11 cellular contexts compared by ENCODE assay signal in the genomic region with DNA sequence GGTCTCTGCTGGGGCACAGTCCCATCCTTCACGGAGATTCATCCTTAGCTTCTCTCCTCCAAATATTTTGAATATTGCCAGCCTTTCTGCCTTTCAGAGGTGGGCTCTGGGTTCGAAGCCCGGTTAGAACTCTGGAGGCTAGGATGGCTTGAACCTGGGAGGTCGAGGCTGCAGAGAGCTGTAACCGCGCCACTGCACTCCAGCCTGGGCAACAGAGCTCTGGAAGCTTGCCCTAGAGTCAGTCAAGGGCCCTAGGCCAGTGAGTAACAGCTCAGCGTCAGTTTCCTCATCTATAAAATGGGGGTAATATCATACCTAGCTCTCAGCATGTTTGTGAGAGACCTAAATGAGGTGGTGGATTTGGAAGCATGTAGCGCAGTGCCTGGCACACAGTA. TPM values are rescaled to one million over a fixed set of nuclear protein-coding genes. Genes with fewer than 3 reads are reported as not detected.
DNase-seq lines count a peak whose midpoint lies in the region; ATAC-seq and TF ChIP-seq lines count a peak whose summit lies in the region.
"Had no signal": no experiment of that assay in that cellular context is flagged by ENCODE, and none has a peak within 500 bp of the region (broad histone marks: within the 10 kb centered on the region; RNA-seq: fewer than 3 reads in every experiment).

No MANE protein-coding gene starts in this region.

- H3K27ac Mint-ChIP-seq in activated T-cell treated with anti-CD3 and anti-CD28 coated beads, Interleukin-2, amount 50 U/mL, for 24 hours, result peak overlapping the region; percentile 99
- H3K27ac Mint-ChIP-seq in activated CD4-positive, alpha-beta memory T cell treated with anti-CD3 and anti-CD28 coated beads, Interleukin-2, amount 10 ng/mL, durations not matched to agents 7 days and 5 days, result peak overlapping the region; percentile 99

- no peak overlapping the region for H3K4me3 ChIP-seq in right lobe of liver
- peak overlapping the region in 4 of 5 donors; percentile 32 to 63 (median 34) for H3K4me3 ChIP-seq in subcutaneous abdominal adipose tissue (ENCODE audit: low read depth in 1 of 5, low read length in 5 of 5)
- H3K4me3 ChIP-seq in tibial artery, result no peak overlapping the region

- ATAC-seq in right lobe of liver (no peak), foreskin keratinocyte (no peak)

- H3K9ac ChIP-seq in subcutaneous abdominal adipose tissue (ENCODE audit: low read length in 5 of 5), result peak overlapping the region in 3 of 5 donors; percentile 17 to 43 (median 39)

- H3K4me1 ChIP-seq in right lobe of liver (no peaks in the 10 kb centered on the region), subcutaneous abdominal adipose tissue (ENCODE audit: control insufficient read depth in 5 of 5, insufficient read depth in 5 of 5, low read length in 5 of 5) (peaks cover 4 to 86% (median 45%) of the 10 kb centered on the region in 5 donors), foreskin keratinocyte (peaks cover 7% of the 10 kb centered on the region), tibial artery (no peaks in the 10 kb centered on the region)

- TF ChIP-seq CTCF in right lobe of liver (IDR thresholded peaks at IDR 0.05), result no peak
- no peak for TF ChIP-seq CTCF in foreskin keratinocyte (conservative IDR thresholded peaks at IDR 0.05)
- no peak for TF ChIP-seq CTCF in tibial artery (IDR thresholded peaks at IDR 0.05)

- peaks cover 77% of the 10 kb centered on the region for H3K4me1 Mint-ChIP-seq in activated T-cell treated with anti-CD3 and anti-CD28 coated beads, Interleukin-2, amount 50 U/mL, for 24 hours (ENCODE audit: low read depth)
- peaks cover 82% of the 10 kb centered on the region for H3K4me1 Mint-ChIP-seq in activated CD4-positive, alpha-beta memory T cell treated with anti-CD3 and anti-CD28 coated beads, Interleukin-2, amount 10 ng/mL, durations not matched to agents 7 days and 5 days

- POLR2A ChIA-PET in activated CD4-positive, alpha-beta memory T cell treated with anti-CD3 and anti-CD28 coated beads, Interleukin-2, amount 10 ng/mL, durations not matched to agents 7 days and 5 days (lab: Charles Lee), result interaction anchor here (0.8 to 13.2 kb wide), 7 partner anchors 6 to 154 kb away, joined by 3 to 1188 read pairs (median 3); partner anchors contain the start of genes C12orf57, EMG1, PHB2 and PTPN6

- CTCF ChIA-PET in activated CD4-positive, alpha-beta memory T cell treated with anti-CD3 and anti-CD28 coated beads, Interleukin-2, amount 10 ng/mL, durations not matched to agents 7 days and 5 days (lab: Charles Lee), result interaction anchor here (0.6 to 1.3 kb wide), 4 partner anchors 10 to 82 kb away, joined by 3 to 8 read pairs (median 5); no protein-coding TSS in a partner anchor

- H3K9me3 Mint-ChIP-seq in activated T-cell treated with anti-CD3 and anti-CD28 coated beads, Interleukin-2, amount 50 U/mL, for 24 hours, result no peaks in the 10 kb centered on the region
- no peaks in the 10 kb centered on the region for H3K9me3 Mint-ChIP-seq in activated CD4-positive, alpha-beta memory T cell treated with anti-CD3 and anti-CD28 coated beads, Interleukin-2, amount 10 ng/mL, durations not matched to agents 7 days and 5 days

- 84% methylated on average over 8 of the region's 8 CpGs for WGBS in right lobe of liver (ENCODE audit: insufficient coverage, low coverage, low lambda C conversion rate, missing lambda C conversion rate)

- H3K27ac ChIP-seq in right lobe of liver (peak overlapping the region in 2 of 3 donors; percentile 12 to 77), subcutaneous abdominal adipose tissue (ENCODE audit: low read depth, low read length) (no peak overlapping the region), foreskin keratinocyte (no peak overlapping the region), tibial artery (no peak overlapping the region)

- no peaks in the 10 kb centered on the region for H3K36me3 ChIP-seq in right lobe of liver
- peaks cover 0 to 7% (median 0%) of the 10 kb centered on the region in 5 donors for H3K36me3 ChIP-seq in subcutaneous abdominal adipose tissue (ENCODE audit: control insufficient read depth in 5 of 5, insufficient read depth in 5 of 5, low read length in 5 of 5)
- peaks cover 0 to 25% (median 0%) of the 10 kb centered on the region in 3 donors for H3K36me3 ChIP-seq in tibial artery

- intact Hi-C loops in right lobe of liver (cut with DNase I), result loop anchor here in 1 of 2 donors (10.0 kb wide), 1 partner anchor 140 kb away; the partner anchor contains the start of gene C1R
- intact Hi-C loops in tibial artery (cut with DNase I; ENCODE audit: low total_unique reads), result no loop called here

- H3K27me3 Mint-ChIP-seq in activated T-cell treated with anti-CD3 and anti-CD28 coated beads, Interleukin-2, amount 50 U/mL, for 24 hours, result no peaks in the 10 kb centered on the region
- no peaks in the 10 kb centered on the region for H3K27me3 Mint-ChIP-seq in activated CD4-positive, alpha-beta memory T cell treated with anti-CD3 and anti-CD28 coated beads, Interleukin-2, amount 10 ng/mL, durations not matched to agents 7 days and 5 days

- no peak for TF ChIP-seq POLR2A in right lobe of liver (IDR thresholded peaks at IDR 0.05)

- no peak for DNase-seq in activated T-cell treated with anti-CD3 and anti-CD28 coated beads, Interleukin-2, amount 50 U/mL, for 24 hours
- DNase-seq in activated T-cell treated with anti-CD3 and anti-CD28 coated beads for 4 hours, result no peak
- DNase-seq in activated CD4-positive, alpha-beta memory T cell treated with anti-CD3 and anti-CD28 coated beads, Interleukin-2, amount 10 ng/mL, durations not matched to agents 7 days and 5 days, result no peak
- no peak for DNase-seq in right lobe of liver
- no peak for DNase-seq in foreskin keratinocyte
- no peak for DNase-seq in HuH-7.5 (ENCODE audit: low spot score)
- no peak for DNase-seq in tibial artery
- DNase-seq: ACHN had no signal

- peak overlapping the region; percentile 99 for H3K4me3 Mint-ChIP-seq in activated T-cell treated with anti-CD3 and anti-CD28 coated beads, Interleukin-2, amount 50 U/mL, for 24 hours
- peak overlapping the region; percentile 94 for H3K4me3 Mint-ChIP-seq in activated CD4-positive, alpha-beta memory T cell treated with anti-CD3 and anti-CD28 coated beads, Interleukin-2, amount 10 ng/mL, durations not matched to agents 7 days and 5 days

- no peaks in the 10 kb centered on the region for H3K27me3 ChIP-seq in right lobe of liver
- H3K27me3 ChIP-seq in subcutaneous abdominal adipose tissue (ENCODE audit: control insufficient read depth in 5 of 5, insufficient read depth in 4 of 5, low read length in 5 of 5), result peaks cover 0 to 4% (median 0%) of the 10 kb centered on the region in 5 donors
- no peaks in the 10 kb centered on the region for H3K27me3 ChIP-seq in foreskin keratinocyte
- H3K27me3 ChIP-seq in tibial artery, result no peaks in the 10 kb centered on the region

- H3K9me3 ChIP-seq in right lobe of liver (no peaks in the 10 kb centered on the region), subcutaneous abdominal adipose tissue (ENCODE audit: control insufficient read depth in 5 of 5, low read length in 5 of 5) (no peaks in the 10 kb centered on the region), tibial artery (no peaks in the 10 kb centered on the region)

- peaks cover 84% of the 10 kb centered on the region for H3K36me3 Mint-ChIP-seq in activated T-cell treated with anti-CD3 and anti-CD28 coated beads, Interleukin-2, amount 50 U/mL, for 24 hours (ENCODE audit: low read depth)
- H3K36me3 Mint-ChIP-seq in activated CD4-positive, alpha-beta memory T cell treated with anti-CD3 and anti-CD28 coated beads, Interleukin-2, amount 10 ng/mL, durations not matched to agents 7 days and 5 days (ENCODE audit: low read depth), result peaks cover 78% of the 10 kb centered on the region

RNA-seq across cellular contexts. Expression of gene PTPN6, which starts 3.2 kb away (rescaled TPM):
- total RNA-seq in activated CD4-positive, alpha-beta memory T cell treated with anti-CD3 and anti-CD28 coated beads, Interleukin-2, amount 10 ng/mL, durations not matched to agents 7 days and 5 days, result 100 to 1,000 TPM; 295 to 299 TPM
- total RNA-seq in right lobe of liver (10 to 100 TPM; 12.1 to 30.6 (median 19.4) TPM), foreskin keratinocyte (22.5 and 23.2 TPM in 2 replicates)
- 21.8 and 24.9 TPM in 2 replicates for polyA plus RNA-seq in foreskin keratinocyte

RNA-seq across cellular contexts. Expression of gene C12orf57, which starts 10.5 kb away (rescaled TPM):
- total RNA-seq in activated CD4-positive, alpha-beta memory T cell treated with anti-CD3 and anti-CD28 coated beads, Interleukin-2, amount 10 ng/mL, durations not matched to agents 7 days and 5 days, result 100 to 1,000 TPM; 141 TPM
- total RNA-seq in right lobe of liver (100 to 1,000 TPM in 2 of 6 experiments, 10 to 100 TPM in 4; 47.6 to 189 (median 70.5) TPM), foreskin keratinocyte (119 and 147 TPM in 2 replicates)
- polyA plus RNA-seq in foreskin keratinocyte, result 177 and 232 TPM in 2 replicates

RNA-seq across cellular contexts. Expression of gene RNU7-1, which starts 10.7 kb away (rescaled TPM):
- total RNA-seq in activated CD4-positive, alpha-beta memory T cell treated with anti-CD3 and anti-CD28 coated beads, Interleukin-2, amount 10 ng/mL, durations not matched to agents 7 days and 5 days, result not detected
- total RNA-seq in right lobe of liver (not detected), foreskin keratinocyte (not detected in 2 replicates)
- not detected in 2 replicates for polyA plus RNA-seq in foreskin keratinocyte
- total RNA-seq: mucosa of gallbladder, urinary bladder had no signal
- polyA plus RNA-seq: urinary bladder had no signal

RNA-seq across cellular contexts. Expression of gene PHB2, which starts 16.2 kb away (rescaled TPM):
- total RNA-seq in activated CD4-positive, alpha-beta memory T cell treated with anti-CD3 and anti-CD28 coated beads, Interleukin-2, amount 10 ng/mL, durations not matched to agents 7 days and 5 days, result 100 to 1,000 TPM; 194 to 196 TPM
- total RNA-seq in right lobe of liver (100 to 1,000 TPM in 4 of 6 experiments, 10 to 100 TPM in 2; 95.5 to 215 (median 122) TPM), foreskin keratinocyte (267 and 290 TPM in 2 replicates)
- polyA plus RNA-seq in foreskin keratinocyte, result 271 and 299 TPM in 2 replicates

RNA-seq across cellular contexts. Expression of gene EMG1, which starts 16.4 kb away (rescaled TPM):
- 10 to 100 TPM; 39.4 to 50.2 TPM for total RNA-seq in activated CD4-positive, alpha-beta memory T cell treated with anti-CD3 and anti-CD28 coated beads, Interleukin-2, amount 10 ng/mL, durations not matched to agents 7 days and 5 days
- 10 to 100 TPM; 13.2 to 28.1 (median 18.9) TPM for total RNA-seq in right lobe of liver
- 103 and 111 TPM in 2 replicates for total RNA-seq in foreskin keratinocyte
- 115 and 133 TPM in 2 replicates for polyA plus RNA-seq in foreskin keratinocyte

Comparison
In these comparisons a context has a peak if more than half of its experiments do, and no peak if none do; other contexts are left out.
1. H3K27ac ChIP-seq: peak in right lobe of liver (2 of 3); none in subcutaneous abdominal adipose tissue (single experiment), foreskin keratinocyte (single experiment) and tibial artery (0 of 2).
2. H3K4me3 ChIP-seq: peak in subcutaneous abdominal adipose tissue (4 of 5); none in right lobe of liver (0 of 3) and tibial artery (0 of 2).
3. RNA of gene PTPN6, which starts 3.2 kb away (total RNA-seq): 295 to 299 TPM in activated CD4-positive, alpha-beta memory T cell treated with anti-CD3 and anti-CD28 coated beads, Interleukin-2, amount 10 ng/mL, durations not matched to agents 7 days and 5 days; 22.5 to 23.2 TPM in foreskin keratinocyte and 12.1 to 30.6 TPM in right lobe of liver; every median in the first group is over 4 times any median in the second.